In genomic region chr20:63412889-63413288, GRCh38 we compare ENCODE assay signal across 25 cellular contexts. TPM values are rescaled to one million over a fixed set of nuclear protein-coding genes. Genes with fewer than 3 reads are reported as not detected.
DNase-seq lines count a peak whose midpoint lies in the region; ATAC-seq, FAIRE-seq and TF ChIP-seq lines count a peak whose summit lies in the region.
"Had no signal": no experiment of that assay in that cellular context is flagged by ENCODE, and none has a peak within 500 bp of the region (broad histone marks: within the 10 kb centered on the region; RNA-seq: fewer than 3 reads in every experiment).

No MANE protein-coding gene starts in this region.

- no peak overlapping the region for H3K4me3 ChIP-seq in HEK293 (ENCODE audit: low read depth, low read length)
- no peak overlapping the region for H3K4me3 ChIP-seq in bronchial epithelial cell (ENCODE audit: low read depth, low read length)
- no peak overlapping the region for H3K4me3 ChIP-seq in heart right ventricle
- H3K4me3 ChIP-seq: HAP-1 had no signal

- H3K4me1 ChIP-seq in HEK293 (ENCODE audit: control insufficient read depth, insufficient read depth, low read length), result no peaks in the 10 kb centered on the region
- H3K4me1 ChIP-seq in heart right ventricle, result peaks cover 0 to 7% (median 0%) of the 10 kb centered on the region in 9 donors
- H3K4me1 ChIP-seq: BE2C, HAP-1 had no signal

- no peaks in the 10 kb centered on the region for H3K27me3 ChIP-seq in bronchial epithelial cell (ENCODE audit: control insufficient read depth, insufficient read depth, low read length)
- peaks cover 12 to 77% (median 57%) of the 10 kb centered on the region in 7 donors for H3K27me3 ChIP-seq in heart right ventricle

- TF ChIP-seq CTCF in HEK293 (tag by site-specific recombination; IDR thresholded peaks at IDR 0.05) (no peak), bronchial epithelial cell (IDR thresholded peaks at IDR 0.05; ENCODE audit: insufficient read depth, low read length, severe bottlenecking) (no peak), nephron (IDR thresholded peaks at IDR 0.05; ENCODE audit: unreplicated experiment in 3 of 3) (no peak), heart right ventricle (IDR thresholded peaks at IDR 0.05) (no peak)

- H3K4me1 Mint-ChIP-seq in nephron, result peaks cover 20% of the 10 kb centered on the region

- H3K36me3 ChIP-seq in HEK293 (ENCODE audit: control insufficient read depth in 2 of 2, insufficient read depth in 1 of 2, low read length in 2 of 2) (no peaks in the 10 kb centered on the region), bronchial epithelial cell (ENCODE audit: control insufficient read depth, insufficient read depth, low read length) (no peaks in the 10 kb centered on the region), heart right ventricle (no peaks in the 10 kb centered on the region)
- H3K36me3 ChIP-seq: BE2C, HAP-1 had no signal

- no peaks in the 10 kb centered on the region for H3K36me3 Mint-ChIP-seq in nephron (ENCODE audit: low read depth)
- H3K36me3 Mint-ChIP-seq: CD4-positive, CD25-positive, alpha-beta regulatory T cell; CD8-positive, alpha-beta memory T cell; IgD-negative memory B cell had no signal

- no peak overlapping the region for H3K4me3 Mint-ChIP-seq in nephron
- H3K4me3 Mint-ChIP-seq: CD4-positive, CD25-positive, alpha-beta regulatory T cell; CD8-positive, alpha-beta memory T cell had no signal

- no peak overlapping the region for H3K27ac ChIP-seq in HEK293 (ENCODE audit: extremely low read depth, low read depth, low read length)
- no peak overlapping the region for H3K27ac ChIP-seq in heart right ventricle
- H3K27ac ChIP-seq: HL-60 had no signal

- H3K27me3 Mint-ChIP-seq in nephron (ENCODE audit: low read depth), result peaks cover 8% of the 10 kb centered on the region
- H3K27me3 Mint-ChIP-seq: CD4-positive, CD25-positive, alpha-beta regulatory T cell had no signal

- ATAC-seq in heart right ventricle, result no peak

- 90 to 91% methylated on average over 8 of the region's 8 CpGs for WGBS in heart right ventricle, 2 donors

- peak overlapping the region in 2 of 3 experiments; percentile 50 to 71 for H3K27ac Mint-ChIP-seq in nephron
- H3K27ac Mint-ChIP-seq: CD4-positive, CD25-positive, alpha-beta regulatory T cell; CD8-positive, alpha-beta memory T cell; IgD-negative memory B cell had no signal

- FAIRE-seq in HTR-8/SVneo (lab: Jason Lieb, UNC) (peak; percentile 92), bronchial epithelial cell (lab: Jason Lieb, UNC) (peak; percentile 73)
- FAIRE-seq: A204.1, G401.6, GM12891, GM19239 had no signal

- POLR2A ChIA-PET in HEK293 (lab: Yijun Ruan, JAX), result no interaction called here

- DNase-seq in HTR-8/SVneo (ENCODE audit: insufficient read length, low spot score) (no peak), bronchial epithelial cell (ENCODE audit: low read depth) (no peak), NCI-H1092 treated with DMSO at 0.1 percent for 48 hours (lab: John Stamatoyannopoulos, UW) (no peak), heart right ventricle (no peak)
- no peak for DNase-seq in stimulated activated CD8-positive, alpha-beta memory T cell treated with anti-CD3 and anti-CD28 coated beads, Interleukin-4, amount 100 ng/mL, for 48 hours
- DNase-seq: ACHN; BE2C; C1 segment of cervical spinal cord; CD4-positive, CD25-positive, alpha-beta regulatory T cell; CD8-positive, alpha-beta memory T cell; DMS 273 treated with DMSO at 0.1 percent for 48 hours; DMS53; DND-41; EL had no signal

- no peaks in the 10 kb centered on the region for H3K9me3 Mint-ChIP-seq in nephron
- H3K9me3 Mint-ChIP-seq: CD4-positive, CD25-positive, alpha-beta regulatory T cell; CD8-positive, alpha-beta memory T cell had no signal

- H3K9me3 ChIP-seq in HEK293 (ENCODE audit: control insufficient read depth, insufficient read depth, low read depth, low read length) (no peaks in the 10 kb centered on the region), heart right ventricle (no peaks in the 10 kb centered on the region)
- H3K9me3 ChIP-seq: BE2C, HAP-1 had no signal

- CTCF ChIA-PET in HEK293 (lab: Yijun Ruan, JAX), result no interaction called here

- intact Hi-C loops in heart right ventricle (cut with DNase I), result no loop called here

TF ChIP-seq in HEK293, 187 proteins besides CTCF, POLR2A, EP300 and RAD21:
- no peak for TF ChIP-seq ZNF394 (tag by site-specific recombination; IDR thresholded peaks at IDR 0.05; ENCODE audit: borderline replicate concordance)
- 0 out of 2 replicates have a peak, but pooled peaks have one; percentile 33 for TF ChIP-seq ZNF692 (tag by site-specific recombination; IDR thresholded peaks at IDR 0.05)
- TF ChIP-seq ZFP69B (tag by site-specific recombination; IDR thresholded peaks at IDR 0.05), result peak; percentile 72; the same call in 1 of the 2 replicates

RNA-seq across cellular contexts. Expression of gene CHRNA4, which starts 51.7 kb away (rescaled TPM):
- not detected in 2 replicates for total RNA-seq in bronchial epithelial cell
- 1 to 10 TPM in 4 of 10 donors, under 1 TPM in 2, not detected in 4; 0.38 to 1.5 (median 1.1) TPM for total RNA-seq in heart right ventricle
- under 1 TPM; 0.06 to 0.22 TPM for polyA plus RNA-seq in heart right ventricle
- total RNA-seq: CD4-positive, CD25-positive, alpha-beta regulatory T cell; CD8-positive, alpha-beta memory T cell; H4; HT1080 had no signal
- polyA plus RNA-seq: CD4-positive, CD25-positive, alpha-beta regulatory T cell; CD8-positive, alpha-beta memory T cell; IgD-negative memory B cell had no signal

RNA-seq across cellular contexts. Expression of gene KCNQ2, which starts 59.6 kb away (rescaled TPM):
- total RNA-seq in bronchial epithelial cell (not detected in 2 replicates), heart right ventricle (1 to 10 TPM in 3 of 10 donors, under 1 TPM in 1, not detected in 6; 0.26 to 3.8 (median 1.9) TPM)
- polyA plus RNA-seq in heart right ventricle, result under 1 TPM in 1 of 2 donors, not detected in 1; 0.03 TPM
- total RNA-seq: CD8-positive, alpha-beta memory T cell had no signal
- polyA plus RNA-seq: CD8-positive, alpha-beta memory T cell had no signal
